Comparison of ENCODE assay signal across 19 cellular contexts in genomic region chr3:177061382-177061781, GRCh38.
DNase-seq lines count a peak whose midpoint lies in the region; ATAC-seq, FAIRE-seq and TF ChIP-seq lines count a peak whose summit lies in the region.
"Had no signal": no experiment of that assay in that cellular context is flagged by ENCODE, and none has a peak within 500 bp of the region (broad histone marks: within the 10 kb centered on the region; RNA-seq: fewer than 3 reads in every experiment).

No MANE protein-coding gene starts in this region.

- H3K4me2 ChIP-seq in SK-N-SH (no peak overlapping the region), Karpas-422 (ENCODE audit: low read depth, low read length, poor library complexity, severe bottlenecking) (peak overlapping the region; percentile 69), PC-3 (ENCODE audit: low read length) (no peak overlapping the region)

- no peaks in the 10 kb centered on the region for H3K9me2 ChIP-seq in SK-N-SH
- no peaks in the 10 kb centered on the region for H3K9me2 ChIP-seq in Karpas-422 (replicated peaks; ENCODE audit: insufficient read depth, low read length)
- no peaks in the 10 kb centered on the region for H3K9me2 ChIP-seq in PC-3 (replicated peaks; ENCODE audit: low read length)

- intact Hi-C loops in PC-3 (cut with micrococcal nuclease) = no loop called here

- no peak for ATAC-seq in SK-N-SH treated with all-trans-retinoic acid at 6 μM for 48 hours
- ATAC-seq in PC-3 = no peak

- no peaks in the 10 kb centered on the region for H3K27me3 ChIP-seq in SK-N-SH (ENCODE audit: insufficient read depth)
- H3K27me3 ChIP-seq in Karpas-422 (ENCODE audit: low read length) = no peaks in the 10 kb centered on the region
- no peaks in the 10 kb centered on the region for H3K27me3 ChIP-seq in subcutaneous abdominal adipose tissue (ENCODE audit: control insufficient read depth in 5 of 5, insufficient read depth in 4 of 5, low read length in 5 of 5)
- no peaks in the 10 kb centered on the region for H3K27me3 ChIP-seq in PC-3 (ENCODE audit: low read length)
- H3K27me3 ChIP-seq: SJSA1 had no signal

- TF ChIP-seq CTCF in SK-N-SH (IDR thresholded peaks at IDR 0.05) (no peak), PC-3 (conservative IDR thresholded peaks at IDR 0.05; ENCODE audit: low read depth, low read length) (no peak)

- CTCF ChIA-PET in SK-N-SH (lab: Yijun Ruan, JAX) (no interaction called here), PC-3 (lab: Charles Lee) (no interaction called here)

- 92% methylated on average over 4 of the region's 4 CpGs for WGBS in SK-N-SH (ENCODE audit: low lambda C conversion rate)

- POLR2A ChIA-PET in SK-N-SH (lab: Yijun Ruan, JAX) (no interaction called here), PC-3 (lab: Charles Lee; ENCODE audit: unreplicated experiment) (no interaction called here)

- H3K27ac ChIP-seq in SK-N-SH (ENCODE audit: low read depth in 2 of 2, low read length in 1 of 2) (peak overlapping the region in 1 of 2 experiments; percentile 9; a peak in 1 of 4 replicates), Karpas-422 (ENCODE audit: low read length) (peak overlapping the region; percentile 85), subcutaneous abdominal adipose tissue (ENCODE audit: low read depth, low read length) (peak overlapping the region; percentile 8), PC-3 (ENCODE audit: low read length) (no peak overlapping the region)
- H3K27ac ChIP-seq: 22Rv1, RWPE1, SJSA1 had no signal

- DNase-seq in SK-N-SH (no peak), Karpas-422 (no peak), PC-3 (no peak), NCI-H774 (lab: John Stamatoyannopoulos, UW) (no peak), occipital lobe (lab: John Stamatoyannopoulos, UW) (no peak)
- DNase-seq: CD8-positive, alpha-beta memory T cell; DND-41; H7; Kasumi-1; NCI-H1105 treated with DMSO at 0.1 percent for 48 hours; NCI-H187; NCI-H226; NCI-H524 treated with DMSO at 0.1 percent for 48 hours had no signal

- no peak overlapping the region for H3K9ac ChIP-seq in SK-N-SH
- no peak overlapping the region for H3K9ac ChIP-seq in Karpas-422 (ENCODE audit: low read length)
- no peak overlapping the region for H3K9ac ChIP-seq in subcutaneous abdominal adipose tissue (ENCODE audit: low read length in 5 of 5)
- no peak overlapping the region for H3K9ac ChIP-seq in PC-3 (ENCODE audit: low read length)

- no peak overlapping the region for H3K4me3 ChIP-seq in SK-N-SH (ENCODE audit: low read depth in 2 of 2, low read length in 1 of 2)
- H3K4me3 ChIP-seq in Karpas-422 (ENCODE audit: low read length) = peak overlapping the region; percentile 6; the same call in 1 of the 2 replicates
- no peak overlapping the region for H3K4me3 ChIP-seq in subcutaneous abdominal adipose tissue (ENCODE audit: low read depth in 1 of 5, low read length in 5 of 5)
- H3K4me3 ChIP-seq in PC-3 (ENCODE audit: low read length) = no peak overlapping the region
- H3K4me3 ChIP-seq: SJSA1 had no signal

- no TSS peak for BruUV-seq in PC-3 (replicated peaks; lab: Mats Ljungman, UMichigan)

- H3K9me3 ChIP-seq in SK-N-SH (no peaks in the 10 kb centered on the region), Karpas-422 (ENCODE audit: low read length) (no peaks in the 10 kb centered on the region), subcutaneous abdominal adipose tissue (ENCODE audit: control insufficient read depth in 5 of 5, low read length in 5 of 5) (no peaks in the 10 kb centered on the region), PC-3 (ENCODE audit: low read length) (no peaks in the 10 kb centered on the region)
- H3K9me3 ChIP-seq: SJSA1 had no signal

- peaks cover 18 to 19% of the 10 kb centered on the region in 2 experiments for H3K36me3 ChIP-seq in SK-N-SH (replicated peaks in 1 of 2; ENCODE audit: control insufficient read depth in 1 of 2, insufficient read depth in 2 of 2, low read length in 1 of 2)
- H3K36me3 ChIP-seq in Karpas-422 (ENCODE audit: insufficient read depth, low read length) = no peaks in the 10 kb centered on the region
- peaks cover 0 to 4% (median 0%) of the 10 kb centered on the region in 5 donors for H3K36me3 ChIP-seq in subcutaneous abdominal adipose tissue (ENCODE audit: control insufficient read depth in 5 of 5, insufficient read depth in 5 of 5, low read length in 5 of 5)
- peaks cover 6% of the 10 kb centered on the region; the same call in 1 of the 2 replicates for H3K36me3 ChIP-seq in PC-3 (ENCODE audit: low read depth, low read length)

- H3F3A ChIP-seq in SK-N-SH (replicated peaks; ENCODE audit: insufficient read depth) (no peaks in the 10 kb centered on the region), PC-3 (ENCODE audit: low read length, unreplicated experiment) (no peaks in the 10 kb centered on the region)

- no peak overlapping the region for H2AFZ ChIP-seq in SK-N-SH (ENCODE audit: low read depth)
- H2AFZ ChIP-seq in Karpas-422 (ENCODE audit: low read length) = no peak overlapping the region
- no peak overlapping the region for H2AFZ ChIP-seq in PC-3 (ENCODE audit: low read length)

- peak; percentile 80 for FAIRE-seq in endometrium (lab: Jason Lieb, UNC)

- H3K79me2 ChIP-seq in SK-N-SH (ENCODE audit: insufficient read depth) = peaks cover 55% of the 10 kb centered on the region
- H3K79me2 ChIP-seq in Karpas-422 (ENCODE audit: low read length) = peaks cover 92% of the 10 kb centered on the region
- peaks cover 73% of the 10 kb centered on the region for H3K79me2 ChIP-seq in PC-3 (ENCODE audit: low read length)

- H4K20me1 ChIP-seq in SK-N-SH (ENCODE audit: insufficient read depth) (peaks cover 25% of the 10 kb centered on the region), Karpas-422 (ENCODE audit: insufficient read depth, low read depth, low read length) (no peaks in the 10 kb centered on the region; the same call in 1 of the 2 replicates), PC-3 (ENCODE audit: low read length) (peaks cover 4% of the 10 kb centered on the region; the same call in 1 of the 2 replicates)

- TF ChIP-seq EP300 in SK-N-SH (IDR thresholded peaks at IDR 0.05; ENCODE audit: borderline replicate concordance in 1 of 2, low read depth in 1 of 2, low read length in 1 of 2) = no peak

- TF ChIP-seq RAD21 in SK-N-SH (IDR thresholded peaks at IDR 0.05; ENCODE audit: low read length) = no peak

- H3K4me1 ChIP-seq in SK-N-SH (ENCODE audit: control insufficient read depth in 1 of 2, insufficient read depth in 2 of 2, low read depth in 1 of 2, low read length in 1 of 2) (peaks cover 0 to 45% of the 10 kb centered on the region in 2 experiments), Karpas-422 (ENCODE audit: low read length) (peaks cover 64% of the 10 kb centered on the region), subcutaneous abdominal adipose tissue (ENCODE audit: control insufficient read depth in 5 of 5, insufficient read depth in 5 of 5, low read length in 5 of 5) (peaks cover 0 to 22% (median 6%) of the 10 kb centered on the region in 5 donors), PC-3 (ENCODE audit: insufficient read depth, low read length) (peaks cover 6% of the 10 kb centered on the region; the same call in 1 of the 2 replicates)
- H3K4me1 ChIP-seq: SJSA1 had no signal

TF ChIP-seq in SK-N-SH treated with all-trans-retinoic acid at 6 μM for 48 hours, 23 proteins besides CTCF, POLR2A, EP300 and RAD21:
- TF ChIP-seq ZFP30 (CRISPR knock-in tag; IDR thresholded peaks at IDR 0.05) (peak; percentile 34; the same call in 1 of the 2 replicates), PATZ1 (CRISPR knock-in tag; IDR thresholded peaks at IDR 0.05; ENCODE audit: borderline replicate concordance) (no peak)

TF ChIP-seq in SK-N-SH, 30 proteins besides CTCF, POLR2A, EP300 and RAD21 (continues in another document):
- TF ChIP-seq ZBTB33 (IDR thresholded peaks at IDR 0.05; ENCODE audit: borderline replicate concordance, low read depth) (no peak), POLR2AphosphoS5 (IDR thresholded peaks at IDR 0.05; ENCODE audit: low read depth, low read length) (no peak), FOXJ3 (CRISPR knock-in tag; IDR thresholded peaks at IDR 0.05) (no peak), NRF1 (IDR thresholded peaks at IDR 0.05; ENCODE audit: low read depth, low read length) (no peak), TEAD4 (IDR thresholded peaks at IDR 0.05; ENCODE audit: borderline replicate concordance, insufficient read depth) (no peak), ELF1 (IDR thresholded peaks at IDR 0.05) (no peak), EZH2phosphoT487 (IDR thresholded peaks at IDR 0.05; ENCODE audit: borderline replicate concordance, low read depth) (no peak), USF2 (IDR thresholded peaks at IDR 0.05; ENCODE audit: borderline replicate concordance, low read depth, low read length) (no peak), CHD2 (IDR thresholded peaks at IDR 0.05; ENCODE audit: low read length, partially characterized antibody) (no peak), TCF12 (IDR thresholded peaks at IDR 0.05) (no peak), SIN3A (IDR thresholded peaks at IDR 0.05; ENCODE audit: borderline replicate concordance, low read depth, low read length) (no peak), SMC3 (IDR thresholded peaks at IDR 0.05; ENCODE audit: low read depth, low read length) (no peak), MEF2A (IDR thresholded peaks at IDR 0.05; ENCODE audit: borderline replicate concordance, low read depth) (no peak)
- TF ChIP-seq, protein P1, sequence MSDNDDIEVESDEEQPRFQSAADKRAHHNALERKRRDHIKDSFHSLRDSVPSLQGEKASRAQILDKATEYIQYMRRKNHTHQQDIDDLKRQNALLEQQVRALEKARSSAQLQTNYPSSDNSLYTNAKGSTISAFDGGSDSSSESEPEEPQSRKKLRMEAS (IDR thresholded peaks at IDR 0.05; ENCODE audit: low read depth) = no peak
